In the genomic region with DNA sequence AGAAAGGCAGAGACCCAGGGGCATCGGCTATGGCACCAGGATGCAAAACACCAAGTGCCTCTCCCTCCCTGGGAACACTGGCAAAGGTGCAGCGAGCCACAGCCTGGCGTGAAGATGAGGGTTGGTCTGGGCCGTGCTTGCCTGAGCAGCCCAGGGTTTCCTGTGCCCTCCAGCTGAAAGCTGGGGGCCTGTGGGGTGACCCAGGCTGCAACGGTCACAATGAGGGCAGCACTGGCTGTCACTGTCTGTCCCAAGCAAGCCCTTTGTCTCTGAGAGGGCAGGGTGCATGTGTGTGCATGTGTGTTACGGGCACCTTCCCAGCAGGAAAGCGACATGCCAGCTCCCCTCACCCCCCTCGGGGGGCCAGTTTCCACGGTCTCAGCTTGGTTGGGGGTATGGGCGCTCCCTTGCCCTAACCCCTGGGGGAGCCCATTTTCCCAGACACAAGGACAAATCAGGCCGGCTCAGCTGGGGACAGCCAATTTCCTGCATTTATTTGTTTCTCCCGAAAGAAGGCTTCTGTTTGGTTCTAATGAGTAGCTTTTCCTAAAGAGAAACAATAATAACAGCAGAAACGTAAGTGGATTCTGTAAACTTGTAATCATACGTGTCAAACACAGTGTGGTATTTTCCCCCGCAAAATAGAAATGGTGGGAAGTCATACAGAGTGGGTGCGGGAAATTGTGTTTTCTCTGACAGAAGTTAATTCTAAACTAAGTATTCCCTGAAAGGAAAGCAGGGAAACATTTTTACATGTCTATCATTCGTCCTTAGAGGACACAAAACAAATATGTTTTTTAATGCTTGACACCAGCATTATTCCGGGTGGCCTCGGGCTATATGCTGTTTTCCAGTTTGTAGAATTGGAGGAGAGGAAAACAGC, we compare ENCODE assay signal across 24 cellular contexts.
"Had no signal": no experiment of that assay in that cellular context is flagged by ENCODE, and none has a peak within 500 bp of the region (broad histone marks: within the 10 kb centered on the region; RNA-seq: fewer than 3 reads in every experiment).

No MANE protein-coding gene starts in this region.

- H3K27me3 ChIP-seq: transverse colon, vagina had no signal

- H3K9me3 ChIP-seq: lower lobe of right lung, mucosa of descending colon, psoas muscle, stomach, transverse colon, vagina had no signal

- H3K4me3 ChIP-seq: gastroesophageal sphincter, lower lobe of right lung, mucosa of descending colon, psoas muscle, skin epidermis, stomach, transverse colon, vagina had no signal

- H3K36me3 ChIP-seq: gastroesophageal sphincter, lower lobe of right lung, stomach, transverse colon, vagina had no signal

- DNase-seq: activated CD4-positive, alpha-beta T cell treated with anti-CD3 and anti-CD28 coated beads, Interleukin-2, amount 10 ng/mL, durations not matched to agents 24 days and 14 days; activated CD8-positive, alpha-beta T cell treated with anti-CD3 and anti-CD28 coated beads for 36 hours; activated naive CD4-positive, alpha-beta T cell; amniotic stem cell; head of caudate nucleus; hypothalamus; left cardiac atrium; mesendoderm; mucosa of descending colon; psoas muscle; stimulated activated CD4-positive, alpha-beta T cell treated with anti-CD3 and anti-CD28 coated beads, Interleukin-2, amount 100 ng/mL, for 24 hours; stomach; T1000; transverse colon had no signal

- ATAC-seq: activated CD8-positive, alpha-beta T cell treated with anti-CD3 and anti-CD28 coated beads for 36 hours; gastroesophageal sphincter; left cardiac atrium; mucosa of descending colon; psoas muscle had no signal

- H3K9me3 Mint-ChIP-seq: activated CD4-positive, alpha-beta T cell treated with anti-CD3 and anti-CD28 coated beads, Interleukin-2, amount 10 ng/mL, durations not matched to agents 24 days and 14 days; activated CD8-positive, alpha-beta T cell treated with anti-CD3 and anti-CD28 coated beads for 36 hours; activated T-helper 1 cell treated with anti-CD3 and anti-CD28 coated beads, Interleukin-12 subunit alpha, Interleukin-12 subunit beta, Interleukin-2, Interleukin-4 antibody, amounts not matched to agents 30 ng/mL and 10 ng/mL and 1 ng/mL, durations not matched to agents 14 hours and 24 hours and 36 hours; stimulated activated effector memory CD8-positive, alpha-beta T cell treated with anti-CD3 and anti-CD28 coated beads, Interleukin-12 subunit alpha, Interleukin-12 subunit beta, amount 100 ng/mL, for 72 hours; T-helper 1 cell treated with Interleukin-12 subunit alpha and Interleukin-12 subunit beta and Interleukin-4 antibody, amounts not matched to agents 30 μg/mL and 1 μg/mL, for 36 hours had no signal

- H3K27me3 Mint-ChIP-seq: activated CD8-positive, alpha-beta T cell treated with anti-CD3 and anti-CD28 coated beads for 36 hours; activated naive CD8-positive, alpha-beta T cell had no signal

- H3K4me3 Mint-ChIP-seq: activated CD4-positive, alpha-beta T cell treated with anti-CD3 and anti-CD28 coated beads, Interleukin-2, amount 10 ng/mL, durations not matched to agents 24 days and 14 days; activated CD8-positive, alpha-beta T cell treated with anti-CD3 and anti-CD28 coated beads for 36 hours; activated naive CD8-positive, alpha-beta T cell; activated T-helper 1 cell treated with anti-CD3 and anti-CD28 coated beads, Interleukin-12 subunit alpha, Interleukin-12 subunit beta, Interleukin-2, Interleukin-4 antibody, amounts not matched to agents 30 ng/mL and 10 ng/mL and 1 ng/mL, durations not matched to agents 14 hours and 24 hours and 36 hours; neural crest cell; stimulated activated effector memory CD8-positive, alpha-beta T cell treated with anti-CD3 and anti-CD28 coated beads, Interleukin-12 subunit alpha, Interleukin-12 subunit beta, amount 100 ng/mL, for 72 hours; T-helper 1 cell treated with Interleukin-12 subunit alpha and Interleukin-12 subunit beta and Interleukin-4 antibody, amounts not matched to agents 30 μg/mL and 1 μg/mL, for 36 hours had no signal

- H3K27ac ChIP-seq: epithelial cell of prostate, gastroesophageal sphincter, lower lobe of right lung, psoas muscle, skin epidermis, stomach, transverse colon, vagina had no signal

- H3K36me3 Mint-ChIP-seq: activated naive CD8-positive, alpha-beta T cell; stimulated activated effector memory CD8-positive, alpha-beta T cell treated with anti-CD3 and anti-CD28 coated beads, Interleukin-12 subunit alpha, Interleukin-12 subunit beta, amount 100 ng/mL, for 72 hours had no signal

- H3K4me1 ChIP-seq: gastroesophageal sphincter, lower lobe of right lung, psoas muscle, stomach, transverse colon, vagina had no signal

- H3K27ac Mint-ChIP-seq: activated CD4-positive, alpha-beta T cell treated with anti-CD3 and anti-CD28 coated beads, Interleukin-2, amount 10 ng/mL, durations not matched to agents 24 days and 14 days; activated CD8-positive, alpha-beta T cell treated with anti-CD3 and anti-CD28 coated beads for 36 hours; activated naive CD8-positive, alpha-beta T cell; activated T-helper 1 cell treated with anti-CD3 and anti-CD28 coated beads, Interleukin-12 subunit alpha, Interleukin-12 subunit beta, Interleukin-2, Interleukin-4 antibody, amounts not matched to agents 30 ng/mL and 10 ng/mL and 1 ng/mL, durations not matched to agents 14 hours and 24 hours and 36 hours; T-helper 1 cell treated with Interleukin-12 subunit alpha and Interleukin-12 subunit beta and Interleukin-4 antibody, amounts not matched to agents 30 μg/mL and 1 μg/mL, for 36 hours had no signal
